1 cellular context compared by ENCODE assay signal in the genomic region with DNA sequence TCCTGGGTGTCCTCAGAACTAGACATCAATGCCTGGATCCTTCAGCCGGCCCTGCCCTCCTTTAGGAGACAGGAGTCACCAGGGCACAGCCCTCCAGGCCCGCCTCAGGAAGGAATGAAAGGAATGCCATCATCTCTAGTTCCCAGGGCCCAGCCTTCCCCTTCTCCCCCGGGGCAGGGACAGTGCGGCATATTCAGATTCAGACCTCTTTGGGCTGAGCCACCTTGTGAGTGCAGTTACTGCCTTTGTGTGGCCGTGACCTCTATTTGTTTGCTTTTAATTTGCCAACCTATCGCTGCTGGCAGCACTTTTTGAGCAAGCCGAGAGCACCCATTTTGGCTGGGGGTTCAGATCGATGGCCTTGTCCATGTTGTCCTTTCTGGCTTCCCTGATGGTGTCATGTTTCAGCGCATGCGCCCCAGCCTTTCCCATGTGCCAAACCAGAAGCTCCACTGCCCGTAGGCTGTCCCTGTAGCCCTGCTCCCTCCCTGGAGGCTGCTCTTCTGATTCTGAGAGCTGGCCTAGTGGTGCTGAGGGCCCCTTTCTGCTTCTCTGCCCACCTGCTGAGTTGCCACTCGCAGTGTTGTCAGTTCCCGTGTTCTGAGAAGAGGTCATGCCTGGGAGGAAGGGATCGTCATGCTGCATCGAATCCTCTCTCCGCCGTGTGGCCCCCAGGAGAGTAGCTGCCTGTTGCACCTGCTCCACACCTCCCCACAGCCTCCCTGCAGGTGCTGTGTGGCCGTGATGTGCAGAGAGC.
TF ChIP-seq lines count a peak whose summit lies in the region.

No MANE protein-coding gene starts in this region.

TF ChIP-seq in GM12878, 131 proteins besides CTCF, POLR2A, EP300 and RAD21:
- TF ChIP-seq, protein P1, sequence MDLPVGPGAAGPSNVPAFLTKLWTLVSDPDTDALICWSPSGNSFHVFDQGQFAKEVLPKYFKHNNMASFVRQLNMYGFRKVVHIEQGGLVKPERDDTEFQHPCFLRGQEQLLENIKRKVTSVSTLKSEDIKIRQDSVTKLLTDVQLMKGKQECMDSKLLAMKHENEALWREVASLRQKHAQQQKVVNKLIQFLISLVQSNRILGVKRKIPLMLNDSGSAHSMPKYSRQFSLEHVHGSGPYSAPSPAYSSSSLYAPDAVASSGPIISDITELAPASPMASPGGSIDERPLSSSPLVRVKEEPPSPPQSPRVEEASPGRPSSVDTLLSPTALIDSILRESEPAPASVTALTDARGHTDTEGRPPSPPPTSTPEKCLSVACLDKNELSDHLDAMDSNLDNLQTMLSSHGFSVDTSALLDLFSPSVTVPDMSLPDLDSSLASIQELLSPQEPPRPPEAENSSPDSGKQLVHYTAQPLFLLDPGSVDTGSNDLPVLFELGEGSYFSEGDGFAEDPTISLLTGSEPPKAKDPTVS (IDR thresholded peaks at IDR 0.05; ENCODE audit: low read depth, low read length) = no peak
- TF ChIP-seq IKZF2 (IDR thresholded peaks at IDR 0.05) (no peak), HCFC1 (IDR thresholded peaks at IDR 0.05; ENCODE audit: low read length) (no peak), RUNX3 (IDR thresholded peaks at IDR 0.05; ENCODE audit: low read length) (no peak), ZNF207 (IDR thresholded peaks at IDR 0.05; ENCODE audit: borderline replicate concordance) (no peak), NR2C1 (IDR thresholded peaks at IDR 0.05) (no peak), TBL1XR1 (IDR thresholded peaks at IDR 0.05; ENCODE audit: low read depth, low read length) (no peak), ZNF217 (IDR thresholded peaks at IDR 0.05) (no peak), TCF12 (IDR thresholded peaks at IDR 0.05; ENCODE audit: low read depth, low read length) (no peak), POLR2AphosphoS5 (IDR thresholded peaks at IDR 0.05; ENCODE audit: low read length) (no peak), ETV6 (conservative IDR thresholded peaks at IDR 0.05 in 1 of 2, IDR thresholded peaks at IDR 0.05 in 1 of 2; ENCODE audit: borderline replicate concordance in 1 of 2, low read depth in 1 of 2) (no peak), CHD1 (IDR thresholded peaks at IDR 0.05; ENCODE audit: low read depth, low read length) (no peak), TARDBP (IDR thresholded peaks at IDR 0.05; ENCODE audit: borderline replicate concordance) (no peak), SP1 (IDR thresholded peaks at IDR 0.05; ENCODE audit: low read depth, low read length) (no peak), IRF4 (IDR thresholded peaks at IDR 0.05; ENCODE audit: low read depth, low read length) (no peak), CBFB (IDR thresholded peaks at IDR 0.05; ENCODE audit: low read depth) (no peak), EED (IDR thresholded peaks at IDR 0.05; ENCODE audit: low read depth) (no peak)
- TF ChIP-seq, protein P2, sequence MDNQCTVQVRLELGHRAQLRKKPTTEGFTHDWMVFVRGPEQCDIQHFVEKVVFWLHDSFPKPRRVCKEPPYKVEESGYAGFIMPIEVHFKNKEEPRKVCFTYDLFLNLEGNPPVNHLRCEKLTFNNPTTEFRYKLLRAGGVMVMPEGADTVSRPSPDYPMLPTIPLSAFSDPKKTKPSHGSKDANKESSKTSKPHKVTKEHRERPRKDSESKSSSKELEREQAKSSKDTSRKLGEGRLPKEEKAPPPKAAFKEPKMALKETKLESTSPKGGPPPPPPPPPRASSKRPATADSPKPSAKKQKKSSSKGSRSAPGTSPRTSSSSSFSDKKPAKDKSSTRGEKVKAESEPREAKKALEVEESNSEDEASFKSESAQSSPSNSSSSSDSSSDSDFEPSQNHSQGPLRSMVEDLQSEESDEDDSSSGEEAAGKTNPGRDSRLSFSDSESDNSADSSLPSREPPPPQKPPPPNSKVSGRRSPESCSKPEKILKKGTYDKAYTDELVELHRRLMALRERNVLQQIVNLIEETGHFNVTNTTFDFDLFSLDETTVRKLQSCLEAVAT (IDR thresholded peaks at IDR 0.05) = no peak
- TF ChIP-seq, protein P3, sequence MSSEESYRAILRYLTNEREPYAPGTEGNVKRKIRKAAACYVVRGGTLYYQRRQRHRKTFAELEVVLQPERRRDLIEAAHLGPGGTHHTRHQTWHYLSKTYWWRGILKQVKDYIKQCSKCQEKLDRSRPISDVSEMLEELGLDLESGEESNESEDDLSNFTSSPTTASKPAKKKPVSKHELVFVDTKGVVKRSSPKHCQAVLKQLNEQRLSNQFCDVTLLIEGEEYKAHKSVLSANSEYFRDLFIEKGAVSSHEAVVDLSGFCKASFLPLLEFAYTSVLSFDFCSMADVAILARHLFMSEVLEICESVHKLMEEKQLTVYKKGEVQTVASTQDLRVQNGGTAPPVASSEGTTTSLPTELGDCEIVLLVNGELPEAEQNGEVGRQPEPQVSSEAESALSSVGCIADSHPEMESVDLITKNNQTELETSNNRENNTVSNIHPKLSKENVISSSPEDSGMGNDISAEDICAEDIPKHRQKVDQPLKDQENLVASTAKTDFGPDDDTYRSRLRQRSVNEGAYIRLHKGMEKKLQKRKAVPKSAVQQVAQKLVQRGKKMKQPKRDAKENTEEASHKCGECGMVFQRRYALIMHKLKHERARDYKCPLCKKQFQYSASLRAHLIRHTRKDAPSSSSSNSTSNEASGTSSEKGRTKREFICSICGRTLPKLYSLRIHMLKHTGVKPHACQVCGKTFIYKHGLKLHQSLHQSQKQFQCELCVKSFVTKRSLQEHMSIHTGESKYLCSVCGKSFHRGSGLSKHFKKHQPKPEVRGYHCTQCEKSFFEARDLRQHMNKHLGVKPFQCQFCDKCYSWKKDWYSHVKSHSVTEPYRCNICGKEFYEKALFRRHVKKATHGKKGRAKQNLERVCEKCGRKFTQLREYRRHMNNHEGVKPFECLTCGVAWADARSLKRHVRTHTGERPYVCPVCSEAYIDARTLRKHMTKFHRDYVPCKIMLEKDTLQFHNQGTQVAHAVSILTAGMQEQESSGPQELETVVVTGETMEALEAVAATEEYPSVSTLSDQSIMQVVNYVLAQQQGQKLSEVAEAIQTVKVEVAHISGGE (CRISPR knock-in tag; IDR thresholded peaks at IDR 0.05) = no peak
- TF ChIP-seq, protein P4, sequence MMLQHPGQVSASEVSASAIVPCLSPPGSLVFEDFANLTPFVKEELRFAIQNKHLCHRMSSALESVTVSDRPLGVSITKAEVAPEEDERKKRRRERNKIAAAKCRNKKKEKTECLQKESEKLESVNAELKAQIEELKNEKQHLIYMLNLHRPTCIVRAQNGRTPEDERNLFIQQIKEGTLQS (IDR thresholded peaks at IDR 0.05; ENCODE audit: borderline replicate concordance, extremely low read depth, low read depth, low read length) = no peak
